ENCODE assay signal across 1 cellular context in genomic region chr2:20595439-20596192, GRCh38.
TF ChIP-seq lines count a peak whose summit lies in the region.

No MANE protein-coding gene starts in this region.

TF ChIP-seq in GM12878, 131 proteins besides CTCF, POLR2A, EP300 and RAD21 (continued from another document and continues in another):
- TF ChIP-seq ZNF592 (IDR thresholded peaks at IDR 0.05): no peak
- TF ChIP-seq BRCA1 (IDR thresholded peaks at IDR 0.05; ENCODE audit: low read depth, low read length): no peak
- TF ChIP-seq HDGF (IDR thresholded peaks at IDR 0.05): no peak
- TF ChIP-seq PAX5 (IDR thresholded peaks at IDR 0.05; ENCODE audit: borderline replicate concordance, low read depth, low read length): peak; percentile 94
- no peak for TF ChIP-seq NFXL1 (IDR thresholded peaks at IDR 0.05; ENCODE audit: borderline replicate concordance)
- no peak for TF ChIP-seq RBBP5 (conservative IDR thresholded peaks at IDR 0.05)
- TF ChIP-seq REST (IDR thresholded peaks at IDR 0.05; ENCODE audit: low read depth, low read length): no peak
- TF ChIP-seq PRDM15 (CRISPR knock-in tag; IDR thresholded peaks at IDR 0.05): no peak
- 0 out of 2 replicates have a peak, but pooled peaks have one; percentile 70 for TF ChIP-seq MLLT1 (IDR thresholded peaks at IDR 0.05)
- TF ChIP-seq STAT3 (IDR thresholded peaks at IDR 0.05; ENCODE audit: low read depth, low read length): 0 out of 2 replicates have a peak, but pooled peaks have one; percentile 18
- TF ChIP-seq ZZZ3 (IDR thresholded peaks at IDR 0.05; ENCODE audit: control insufficient read depth, insufficient read length, low read depth): no peak
- peak; percentile 54 for TF ChIP-seq SKIL (IDR thresholded peaks at IDR 0.05; ENCODE audit: low read depth, poor library complexity, severe bottlenecking)
- no peak for TF ChIP-seq PAX8 (IDR thresholded peaks at IDR 0.05)
- TF ChIP-seq DPF2 (IDR thresholded peaks at IDR 0.05): peak; percentile 97
- TF ChIP-seq ZBED1 (IDR thresholded peaks at IDR 0.05; ENCODE audit: borderline replicate concordance): peak; percentile 41; the same call in 1 of the 2 replicates
- TF ChIP-seq NKRF (conservative IDR thresholded peaks at IDR 0.05): no peak
- no peak for TF ChIP-seq FOS (IDR thresholded peaks at IDR 0.05; ENCODE audit: borderline replicate concordance, extremely low read depth, insufficient read length)
- TF ChIP-seq MXI1 (IDR thresholded peaks at IDR 0.05; ENCODE audit: low read depth, low read length): no peak
- TF ChIP-seq TCF3 (IDR thresholded peaks at IDR 0.05; ENCODE audit: borderline replicate concordance, insufficient read depth, low read depth, low read length): no peak
- TF ChIP-seq NR2C2 (IDR thresholded peaks at IDR 0.05; ENCODE audit: borderline replicate concordance, control insufficient read depth, insufficient read length, low read depth): no peak
- peak; percentile 66; the same call in 1 of the 2 replicates for TF ChIP-seq RB1 (IDR thresholded peaks at IDR 0.05; ENCODE audit: borderline replicate concordance)
- TF ChIP-seq SIN3A (IDR thresholded peaks at IDR 0.05; ENCODE audit: low read depth, low read length): no peak
- peak; percentile 47 for TF ChIP-seq RELA (IDR thresholded peaks at IDR 0.05; ENCODE audit: borderline replicate concordance, partially characterized antibody)
- TF ChIP-seq POLR2AphosphoS5 (IDR thresholded peaks at IDR 0.05; ENCODE audit: low read length): peak; percentile 64; the same call in 1 of the 2 replicates
- no peak for TF ChIP-seq E4F1 (IDR thresholded peaks at IDR 0.05; ENCODE audit: borderline replicate concordance, partially characterized antibody)
- TF ChIP-seq MTA2 (IDR thresholded peaks at IDR 0.05; ENCODE audit: low read depth): peak; percentile 75
- TF ChIP-seq TCF7 (IDR thresholded peaks at IDR 0.05; ENCODE audit: borderline replicate concordance): no peak
- peak; percentile 80 for TF ChIP-seq MEF2A (IDR thresholded peaks at IDR 0.05; ENCODE audit: insufficient read depth, low read depth, low read length)
- no peak for TF ChIP-seq ZBTB33 (IDR thresholded peaks at IDR 0.05)
- TF ChIP-seq TBL1XR1 (IDR thresholded peaks at IDR 0.05; ENCODE audit: low read depth, low read length): peak; percentile 31; the same call in 1 of the 2 replicates
- peak; percentile 80 for TF ChIP-seq RELB (IDR thresholded peaks at IDR 0.05; ENCODE audit: low read depth)
